1 cellular context compared by ENCODE assay signal in the genomic region with DNA sequence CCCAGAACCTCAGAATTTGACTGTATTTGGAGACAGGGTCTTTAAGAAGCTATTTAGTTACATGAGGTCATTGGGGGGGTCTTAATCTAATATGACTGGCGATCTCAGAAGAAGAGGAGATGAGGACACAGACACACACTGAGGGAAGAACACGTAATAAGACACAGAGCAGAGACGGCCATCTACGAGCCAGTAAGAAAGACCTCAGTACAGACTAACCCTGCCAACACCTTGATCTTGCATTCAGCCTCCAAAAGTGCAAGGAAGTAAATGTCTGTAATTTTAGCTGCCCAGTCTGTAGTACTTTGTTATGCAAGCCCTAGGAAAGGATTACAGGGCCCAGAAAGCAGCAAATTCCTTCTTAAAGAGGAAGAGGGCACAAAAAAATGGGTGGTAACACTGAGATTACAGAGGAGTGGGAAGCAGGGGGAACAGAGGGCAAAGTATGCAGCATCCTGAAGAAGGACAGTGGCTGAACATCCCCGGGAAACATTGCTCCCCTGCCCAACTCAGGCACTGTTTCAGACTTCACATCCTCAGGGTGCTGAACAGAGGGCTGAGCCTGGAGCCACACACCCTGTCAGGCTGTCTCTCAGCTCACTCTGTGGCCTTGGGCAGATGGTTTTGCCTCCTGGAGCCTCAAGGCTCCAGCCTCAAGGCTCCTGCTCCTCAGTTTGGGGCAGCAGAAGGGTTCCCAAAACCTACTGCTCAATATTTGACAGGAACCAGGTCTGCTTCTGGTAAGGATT.
TF ChIP-seq lines count a peak whose summit lies in the region.

No MANE protein-coding gene starts in this region.

TF ChIP-seq in IMR-90, 13 proteins besides CTCF, POLR2A, EP300 and RAD21:
- TF ChIP-seq MXI1 (IDR thresholded peaks at IDR 0.05; ENCODE audit: borderline replicate concordance, low read depth, low read length): no peak
- TF ChIP-seq CEBPB (IDR thresholded peaks at IDR 0.05; ENCODE audit: low read depth, low read length): no peak
- no peak for TF ChIP-seq SMC3 (IDR thresholded peaks at IDR 0.05; ENCODE audit: low read depth, low read length)
- no peak for TF ChIP-seq ELK1 (IDR thresholded peaks at IDR 0.05; ENCODE audit: borderline replicate concordance, low read depth, low read length)
